ENCODE assay signal across 20 cellular contexts in the genomic region with DNA sequence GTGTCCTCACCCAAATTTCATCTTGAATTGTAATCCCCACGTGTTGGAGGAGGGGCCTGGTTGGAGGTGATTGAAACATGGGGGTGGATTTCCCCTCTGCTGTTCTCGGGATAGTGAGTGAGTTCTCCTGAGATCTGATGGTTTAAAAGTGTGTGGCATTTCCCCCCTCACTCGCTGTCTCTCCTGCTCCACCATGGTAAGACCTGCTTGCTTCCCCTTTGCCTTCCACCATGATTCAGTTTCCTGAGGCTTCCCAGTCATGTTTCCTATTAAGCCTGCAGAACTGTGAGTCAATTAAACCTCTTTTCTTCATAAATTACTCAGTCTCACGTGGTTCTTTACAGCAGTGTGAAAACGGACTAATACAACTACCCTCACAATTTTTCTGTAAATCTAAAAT.
"Had no signal": no experiment of that assay in that cellular context is flagged by ENCODE, and none has a peak within 500 bp of the region (broad histone marks: within the 10 kb centered on the region; RNA-seq: fewer than 3 reads in every experiment).

No MANE protein-coding gene starts in this region.

- H3K36me3 Mint-ChIP-seq: mesothelial cell of epicardium; natural killer cell treated with Interleukin-12 subunit alpha and Interleukin-12 subunit beta and Interleukin-15 and Interleukin-18, amount 100 ng/mL, for 72 hours had no signal

- ATAC-seq: left lobe of liver; natural killer cell treated with Interleukin-12 subunit alpha and Interleukin-12 subunit beta and Interleukin-15 and Interleukin-18, amount 100 ng/mL, for 72 hours; pancreas; sciatic nerve had no signal

- FAIRE-seq: keratinocyte, pancreas had no signal

- H3K27ac Mint-ChIP-seq: activated T-helper 2 cell treated with anti-CD3 and anti-CD28 coated beads, Interferon-gamma antibody, Interleukin-2, Interleukin-4, amounts not matched to agents 10 μg/mL and 5 μg/mL and 100 μg/mL, durations not matched to agents 14 hours and 24 hours and 36 hours; dendritic cell treated with granulocyte-macrophage colony-stimulating factor and Interleukin-4, amounts not matched to agents 40 ng/mL and 50 ng/mL, for 4 days; mesothelial cell of epicardium; natural killer cell treated with Interleukin-12 subunit alpha and Interleukin-12 subunit beta and Interleukin-15 and Interleukin-18, amount 100 ng/mL, for 72 hours had no signal

- H3K4me3 Mint-ChIP-seq: dendritic cell treated with granulocyte-macrophage colony-stimulating factor and Interleukin-4, amounts not matched to agents 40 ng/mL and 50 ng/mL, for 4 days; mesothelial cell of epicardium; natural killer cell treated with Interleukin-12 subunit alpha and Interleukin-12 subunit beta and Interleukin-15 and Interleukin-18, amount 100 ng/mL, for 72 hours had no signal

- DNase-seq: activated CD4-positive, CD25-positive, alpha-beta regulatory T cell treated with anti-CD3 and anti-CD28 coated beads, Interleukin-2, amount 50 U/mL, for 72 hours; activated CD8-positive, alpha-beta memory T cell treated with anti-CD3 and anti-CD28 coated beads, Interleukin-2, amount 50 U/mL, for 4 hours; activated naive CD4-positive, alpha-beta T cell treated with Interleukin-2 at 50 U/mL for 16 hours; effector memory CD4-positive, alpha-beta T cell; pancreas; stomach; SW 1271; T-helper 2 cell; trophoblast cell had no signal

- H3K27me3 Mint-ChIP-seq: dendritic cell treated with granulocyte-macrophage colony-stimulating factor and Interleukin-4, amounts not matched to agents 40 ng/mL and 50 ng/mL, for 4 days had no signal

- H3K27ac ChIP-seq: epithelial cell of prostate, neutrophil, pancreas, stomach, vagina, VCaP had no signal

- H3K9me3 Mint-ChIP-seq: activated T-helper 2 cell treated with anti-CD3 and anti-CD28 coated beads, Interferon-gamma antibody, Interleukin-2, Interleukin-4, amounts not matched to agents 10 μg/mL and 5 μg/mL and 100 μg/mL, durations not matched to agents 14 hours and 24 hours and 36 hours; dendritic cell treated with granulocyte-macrophage colony-stimulating factor and Interleukin-4, amounts not matched to agents 40 ng/mL and 50 ng/mL, for 4 days; natural killer cell treated with Interleukin-12 subunit alpha and Interleukin-12 subunit beta and Interleukin-15 and Interleukin-18, amount 100 ng/mL, for 72 hours had no signal
